ENCODE assay signal across 20 cellular contexts in the genomic region with DNA sequence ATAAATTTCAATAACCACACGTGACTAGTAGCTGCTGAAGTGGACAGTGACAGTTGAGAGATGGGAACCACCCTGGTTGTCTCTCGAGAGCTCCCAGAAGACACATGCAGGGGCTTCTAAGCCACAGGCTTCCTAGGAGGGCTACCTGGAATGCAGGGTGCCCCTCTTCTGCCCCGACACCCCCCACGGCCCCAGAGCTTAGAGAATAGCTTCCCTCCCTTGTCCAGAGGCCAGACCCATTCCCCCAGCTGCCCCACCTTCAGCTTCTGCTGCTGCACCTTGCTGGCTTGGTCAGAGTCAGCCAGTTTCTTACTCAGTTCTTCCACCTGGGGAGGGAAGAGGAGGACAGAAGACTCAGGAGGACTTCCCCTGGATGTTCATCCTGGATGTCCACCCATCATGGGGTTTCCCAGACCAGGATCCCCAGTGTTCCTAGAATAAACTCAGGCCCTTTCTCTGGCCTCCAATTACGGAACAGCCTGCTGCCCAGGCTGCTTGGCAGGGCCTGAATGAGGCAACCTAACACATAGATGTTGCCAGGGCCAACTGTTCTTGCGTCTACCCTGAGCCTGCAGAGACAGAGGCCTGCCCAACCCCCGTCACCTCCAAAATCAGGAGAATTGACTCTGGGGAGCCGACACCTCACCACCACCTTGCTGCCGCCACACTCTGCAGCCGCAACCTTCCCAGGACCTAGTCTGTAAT. TPM values are rescaled to one million over a fixed set of nuclear protein-coding genes. Genes with fewer than 3 reads are reported as not detected.
DNase-seq lines count a peak whose midpoint lies in the region; ATAC-seq and TF ChIP-seq lines count a peak whose summit lies in the region.
"Had no signal": no experiment of that assay in that cellular context is flagged by ENCODE, and none has a peak within 500 bp of the region (broad histone marks: within the 10 kb centered on the region; RNA-seq: fewer than 3 reads in every experiment).

No MANE protein-coding gene starts in this region.

- no peak overlapping the region for H4K91ac ChIP-seq in mesenchymal stem cell (ENCODE audit: low read length)

- no peak overlapping the region for H2BK120ac ChIP-seq in mesenchymal stem cell (ENCODE audit: low read depth, low read length)

- H3K4me1 Mint-ChIP-seq in activated CD4-positive, alpha-beta T cell treated with anti-CD3 and anti-CD28 coated beads, Interleukin-2, amount 10 ng/mL, durations not matched to agents 7 days and 5 days, result no peaks in the 10 kb centered on the region
- H3K4me1 Mint-ChIP-seq in Caco-2 (ENCODE audit: low read depth, unreplicated experiment), result no peaks in the 10 kb centered on the region
- peaks cover 14% of the 10 kb centered on the region for H3K4me1 Mint-ChIP-seq in central memory CD8-positive, alpha-beta T cell

- CTCF ChIA-PET in activated CD4-positive, alpha-beta T cell treated with anti-CD3 and anti-CD28 coated beads, Interleukin-2, amount 10 ng/mL, durations not matched to agents 7 days and 5 days (lab: Charles Lee), result no interaction called here
- CTCF ChIA-PET in Caco-2 (lab: Charles Lee), result interaction anchor here (1.1 kb wide), 1 partner anchor 15 kb away, joined by 3 read pairs; no protein-coding TSS in a partner anchor

- peaks cover 63% of the 10 kb centered on the region for H3K36me3 Mint-ChIP-seq in activated CD4-positive, alpha-beta T cell treated with anti-CD3 and anti-CD28 coated beads, Interleukin-2, amount 10 ng/mL, durations not matched to agents 7 days and 5 days (ENCODE audit: low read depth)
- H3K36me3 Mint-ChIP-seq in Caco-2 (ENCODE audit: insufficient read depth, unreplicated experiment), result peaks cover 98% of the 10 kb centered on the region
- H3K36me3 Mint-ChIP-seq in central memory CD8-positive, alpha-beta T cell (ENCODE audit: insufficient read depth), result peaks cover 44% of the 10 kb centered on the region

- no peak overlapping the region for H3K4me3 ChIP-seq in Caco-2 (ENCODE audit: low read depth, low read length)
- no peak overlapping the region for H3K4me3 ChIP-seq in mesenchymal stem cell (ENCODE audit: insufficient read depth in 1 of 2, low read depth in 1 of 2, low read length in 2 of 2)
- H3K4me3 ChIP-seq: PC-9, uterus had no signal

- H3K4me1 ChIP-seq in Caco-2 (no peaks in the 10 kb centered on the region), mesenchymal stem cell (ENCODE audit: control insufficient read depth, insufficient read depth, low read depth, low read length) (peaks cover 49% of the 10 kb centered on the region)

- no peak overlapping the region for H2BK15ac ChIP-seq in mesenchymal stem cell (ENCODE audit: low read depth, poor library complexity, severe bottlenecking)

- no peak for TF ChIP-seq CTCF in Caco-2 (IDR thresholded peaks at IDR 0.05; ENCODE audit: insufficient read depth in 1 of 2, low read depth in 1 of 2, low read length in 1 of 2, severe bottlenecking in 1 of 2, unreplicated experiment in 1 of 2)

- no peak overlapping the region for H3K18ac ChIP-seq in mesenchymal stem cell (ENCODE audit: low read depth in 1 of 2, low read length in 2 of 2)

- peak overlapping the region; percentile 33 for H3K27ac Mint-ChIP-seq in activated CD4-positive, alpha-beta T cell treated with anti-CD3 and anti-CD28 coated beads, Interleukin-2, amount 10 ng/mL, durations not matched to agents 7 days and 5 days
- H3K27ac Mint-ChIP-seq in Caco-2 (ENCODE audit: unreplicated experiment), result peak overlapping the region; percentile 16
- H3K27ac Mint-ChIP-seq in central memory CD8-positive, alpha-beta T cell (ENCODE audit: low read depth), result peak overlapping the region; percentile 72

- POLR2A ChIA-PET in activated CD4-positive, alpha-beta T cell treated with anti-CD3 and anti-CD28 coated beads, Interleukin-2, amount 10 ng/mL, durations not matched to agents 7 days and 5 days (lab: Charles Lee), result no interaction called here
- POLR2A ChIA-PET in Caco-2 (lab: Charles Lee), result no interaction called here

- peaks cover 38% of the 10 kb centered on the region for H3K36me3 ChIP-seq in Caco-2 (ENCODE audit: control insufficient read depth, insufficient read depth, low read length)
- peaks cover 95 to 96% of the 10 kb centered on the region in 2 experiments for H3K36me3 ChIP-seq in mesenchymal stem cell (ENCODE audit: control insufficient read depth in 1 of 2, insufficient read depth in 2 of 2, low read depth in 1 of 2, low read length in 2 of 2)
- H3K36me3 ChIP-seq: uterus had no signal

- no TSS peak for BruUV-seq in Caco-2 (replicated peaks; lab: Mats Ljungman, UMichigan)

- no peak overlapping the region for H2BK5ac ChIP-seq in mesenchymal stem cell (ENCODE audit: low read depth, low read length, poor library complexity, severe bottlenecking)

- no peak overlapping the region for H3K4ac ChIP-seq in mesenchymal stem cell (ENCODE audit: low read depth in 1 of 2, low read length in 2 of 2)

- no peak overlapping the region for H2AFZ ChIP-seq in mesenchymal stem cell (ENCODE audit: low read depth, low read length)
- H2AFZ ChIP-seq: PC-9 had no signal

- H2AK5ac ChIP-seq in mesenchymal stem cell (ENCODE audit: low read length, severe bottlenecking), result no peak overlapping the region

- no peak overlapping the region for H3K4me3 Mint-ChIP-seq in activated CD4-positive, alpha-beta T cell treated with anti-CD3 and anti-CD28 coated beads, Interleukin-2, amount 10 ng/mL, durations not matched to agents 7 days and 5 days
- no peak overlapping the region for H3K4me3 Mint-ChIP-seq in Caco-2 (ENCODE audit: unreplicated experiment)
- peak overlapping the region; percentile 25 for H3K4me3 Mint-ChIP-seq in central memory CD8-positive, alpha-beta T cell

- no peak overlapping the region for H3K23ac ChIP-seq in mesenchymal stem cell (ENCODE audit: low read length in 2 of 2)

- H3K9me3 ChIP-seq in Caco-2 (no peaks in the 10 kb centered on the region), mesenchymal stem cell (ENCODE audit: control insufficient read depth, low read length) (no peaks in the 10 kb centered on the region)
- H3K9me3 ChIP-seq: uterus had no signal

- no peak overlapping the region for H3K27ac ChIP-seq in mesenchymal stem cell (ENCODE audit: low read length, poor library complexity, severe bottlenecking)
- H3K27ac ChIP-seq: C4-2B, PC-9, uterus had no signal

- H4K8ac ChIP-seq in mesenchymal stem cell (ENCODE audit: low read length), result no peak overlapping the region

- peaks cover 46% of the 10 kb centered on the region for H3K79me1 ChIP-seq in mesenchymal stem cell (replicated peaks; ENCODE audit: low read length, poor library complexity, severe bottlenecking)

- H3K14ac ChIP-seq in mesenchymal stem cell (ENCODE audit: low read length in 2 of 2), result no peak overlapping the region

- H2BK12ac ChIP-seq in mesenchymal stem cell (ENCODE audit: low read length in 2 of 2), result no peak overlapping the region

- no peak for DNase-seq in activated CD4-positive, alpha-beta T cell treated with anti-CD3 and anti-CD28 coated beads, Interleukin-2, amount 10 ng/mL, durations not matched to agents 7 days and 5 days
- DNase-seq in activated CD4-positive, alpha-beta T cell treated with anti-CD3 and anti-CD28 coated beads, Interleukin-2, amount 50 U/mL, for 4 hours, result no peak
- DNase-seq in Caco-2 (peak in 1 of 2 experiments; percentile 37), midbrain (lab: John Stamatoyannopoulos, UW) (peak; percentile 47), mesenchymal stem cell (no peak), superior temporal gyrus (ENCODE audit: extremely low spot score) (no peak)
- no peak for DNase-seq in central memory CD8-positive, alpha-beta T cell (ENCODE audit: low spot score in 2 of 2)
- DNase-seq: central memory CD4-positive, alpha-beta T cell; DMS79; foreskin fibroblast; KG1; NCI-H1048; NCI-H526 treated with DMSO at 0.1 percent for 48 hours; PC-9; stimulated activated CD4-positive, alpha-beta T cell treated with anti-CD3 and anti-CD28 coated beads, Interleukin-12 subunit alpha, Interleukin-12 subunit beta, amount 100 ng/mL, for 4 hours; stimulated activated naive CD8-positive, alpha-beta T cell treated with anti-CD3 and anti-CD28 coated beads, Interleukin-15, Interleukin-2, amounts not matched to agents 100 U/mL and 50 U/mL, for 24 hours; uterus had no signal

- intact Hi-C loops in Caco-2 (cut with micrococcal nuclease; ENCODE audit: unreplicated experiment), result no loop called here

- H3K27me3 ChIP-seq in Caco-2 (replicated peaks; ENCODE audit: control insufficient read depth, insufficient read depth, low read length), result no peaks in the 10 kb centered on the region
- no peaks in the 10 kb centered on the region for H3K27me3 ChIP-seq in mesenchymal stem cell (ENCODE audit: control insufficient read depth in 1 of 2, insufficient read depth in 1 of 2, low read length in 2 of 2)
- H3K27me3 ChIP-seq: uterus had no signal

- WGBS in mesenchymal stem cell, result 94% methylated on average over 10 of the region's 10 CpGs

- ATAC-seq in central memory CD8-positive, alpha-beta T cell (replicated peaks; ENCODE audit: extremely low read depth, poor library complexity, severe bottlenecking), result no peak
- no peak for ATAC-seq in GM21360 (IDR thresholded peaks at IDR 0.05; ENCODE audit: unreplicated experiment)
- ATAC-seq: SK-N-SH treated with all-trans-retinoic acid at 6 μM for 48 hours; stimulated activated naive CD8-positive, alpha-beta T cell treated with anti-CD3 and anti-CD28 coated beads, Interleukin-15, Interleukin-2, amounts not matched to agents 100 U/mL and 50 U/mL, for 24 hours had no signal

- no peak overlapping the region for H3K9ac ChIP-seq in mesenchymal stem cell (ENCODE audit: low read length)

- no peak overlapping the region for H3K4me2 ChIP-seq in mesenchymal stem cell (ENCODE audit: low read length, poor library complexity, severe bottlenecking)
- H3K4me2 ChIP-seq: PC-9 had no signal

- no peaks in the 10 kb centered on the region for H3K27me3 Mint-ChIP-seq in activated CD4-positive, alpha-beta T cell treated with anti-CD3 and anti-CD28 coated beads, Interleukin-2, amount 10 ng/mL, durations not matched to agents 7 days and 5 days
- H3K27me3 Mint-ChIP-seq in Caco-2 (ENCODE audit: insufficient read depth, unreplicated experiment), result no peaks in the 10 kb centered on the region
- H3K27me3 Mint-ChIP-seq in central memory CD8-positive, alpha-beta T cell, result no peaks in the 10 kb centered on the region

- no peaks in the 10 kb centered on the region for H3K9me3 Mint-ChIP-seq in activated CD4-positive, alpha-beta T cell treated with anti-CD3 and anti-CD28 coated beads, Interleukin-2, amount 10 ng/mL, durations not matched to agents 7 days and 5 days
- no peaks in the 10 kb centered on the region for H3K9me3 Mint-ChIP-seq in Caco-2 (ENCODE audit: unreplicated experiment)
- H3K9me3 Mint-ChIP-seq in central memory CD8-positive, alpha-beta T cell, result no peaks in the 10 kb centered on the region

RNA-seq across cellular contexts. Expression of a gene that starts 12.0 kb away (rescaled TPM):
- 10 to 100 TPM; 15.3 to 16.5 TPM for total RNA-seq in activated CD4-positive, alpha-beta T cell treated with anti-CD3 and anti-CD28 coated beads, Interleukin-2, amount 10 ng/mL, durations not matched to agents 7 days and 5 days
- total RNA-seq in Caco-2 (2022), result 34.7 and 37.7 TPM in 2 replicates
- polyA plus RNA-seq in mesenchymal stem cell (2013, experiment 1 of 2), result 4.8 TPM
- 4.1 TPM for polyA plus RNA-seq in mesenchymal stem cell (2013, experiment 2 of 2)

Comparison
In these comparisons a context has a peak if more than half of its experiments do, and no peak if none do; other contexts are left out.
1. H3K27ac Mint-ChIP-seq: peak in every context shown above with its lines; median percentile 72 in central memory CD8-positive, alpha-beta T cell; 33 in activated CD4-positive, alpha-beta T cell treated with anti-CD3 and anti-CD28 coated beads, Interleukin-2, amount 10 ng/mL, durations not matched to agents 7 days and 5 days; 16 in Caco-2.